Comparison of ENCODE assay signal across 1 cellular context in the genomic region with DNA sequence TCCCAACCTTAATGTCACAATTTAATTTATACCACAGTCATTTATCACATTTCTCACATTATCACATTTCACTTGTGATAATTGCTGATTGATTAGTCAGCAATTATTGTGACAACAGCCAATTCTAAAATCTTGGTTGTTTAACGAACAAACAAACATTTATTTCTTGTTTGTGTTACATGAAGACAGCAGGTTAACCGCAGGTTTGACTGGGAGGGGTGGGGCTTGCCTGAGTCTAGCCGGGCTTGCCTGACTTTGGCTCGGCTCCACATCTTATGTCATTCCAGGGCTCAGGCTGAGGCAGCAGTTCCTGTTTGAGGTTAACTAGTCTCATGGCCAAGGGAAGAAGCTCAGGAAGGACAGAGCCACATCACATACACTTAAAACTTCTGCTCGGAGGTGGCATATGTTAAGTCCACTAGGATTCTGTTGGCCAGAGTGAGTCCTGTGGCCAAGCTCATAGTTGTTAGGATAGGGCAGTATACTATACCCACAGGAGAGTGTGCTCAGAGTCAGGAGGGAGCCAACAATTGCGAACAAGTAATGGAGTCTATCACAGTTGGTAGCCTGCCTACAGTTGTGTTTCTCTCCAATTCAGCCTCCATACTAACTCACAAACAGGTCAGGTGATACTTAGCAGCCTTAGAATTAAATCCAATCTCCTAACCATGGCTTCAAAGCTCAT.
TF ChIP-seq lines count a peak whose summit lies in the region.

No MANE protein-coding gene starts in this region.

TF ChIP-seq in K562, 482 proteins besides CTCF, POLR2A, EP300 and RAD21 (continued from another document):
- TF ChIP-seq ATF4 (CRISPR knock-in tag; IDR thresholded peaks at IDR 0.05) (no peak), RBBP5 (IDR thresholded peaks at IDR 0.05; ENCODE audit: borderline replicate concordance, insufficient read depth, low read length, poor library complexity, severe bottlenecking) (no peak), MTA2 (IDR thresholded peaks at IDR 0.05; ENCODE audit: low read depth) (no peak), RBM15 (IDR thresholded peaks at IDR 0.05; ENCODE audit: insufficient read depth, low read length) (no peak), POLR3A (IDR thresholded peaks at IDR 0.05; ENCODE audit: borderline replicate concordance, extremely low read depth, insufficient read depth, insufficient read length) (no peak), DPF2 (IDR thresholded peaks at IDR 0.05) (no peak), NFIX (CRISPR knock-in tag; IDR thresholded peaks at IDR 0.05; ENCODE audit: low read depth) (no peak), MITF (IDR thresholded peaks at IDR 0.05) (no peak), ZNF12 (CRISPR knock-in tag; IDR thresholded peaks at IDR 0.05) (no peak), ERF (CRISPR knock-in tag; IDR thresholded peaks at IDR 0.05) (0 out of 2 replicates have a peak, but pooled peaks have one; percentile 39)
- TF ChIP-seq, protein P1, sequence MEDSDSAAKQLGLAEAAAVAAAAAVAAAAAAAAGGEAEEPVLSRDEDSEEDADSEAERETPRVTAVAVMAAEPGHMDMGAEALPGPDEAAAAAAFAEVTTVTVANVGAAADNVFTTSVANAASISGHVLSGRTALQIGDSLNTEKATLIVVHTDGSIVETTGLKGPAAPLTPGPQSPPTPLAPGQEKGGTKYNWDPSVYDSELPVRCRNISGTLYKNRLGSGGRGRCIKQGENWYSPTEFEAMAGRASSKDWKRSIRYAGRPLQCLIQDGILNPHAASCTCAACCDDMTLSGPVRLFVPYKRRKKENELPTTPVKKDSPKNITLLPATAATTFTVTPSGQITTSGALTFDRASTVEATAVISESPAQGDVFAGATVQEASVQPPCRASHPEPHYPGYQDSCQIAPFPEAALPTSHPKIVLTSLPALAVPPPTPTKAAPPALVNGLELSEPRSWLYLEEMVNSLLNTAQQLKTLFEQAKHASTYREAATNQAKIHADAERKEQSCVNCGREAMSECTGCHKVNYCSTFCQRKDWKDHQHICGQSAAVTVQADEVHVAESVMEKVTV (CRISPR knock-in tag; IDR thresholded peaks at IDR 0.05): no peak
